In the genomic region with DNA sequence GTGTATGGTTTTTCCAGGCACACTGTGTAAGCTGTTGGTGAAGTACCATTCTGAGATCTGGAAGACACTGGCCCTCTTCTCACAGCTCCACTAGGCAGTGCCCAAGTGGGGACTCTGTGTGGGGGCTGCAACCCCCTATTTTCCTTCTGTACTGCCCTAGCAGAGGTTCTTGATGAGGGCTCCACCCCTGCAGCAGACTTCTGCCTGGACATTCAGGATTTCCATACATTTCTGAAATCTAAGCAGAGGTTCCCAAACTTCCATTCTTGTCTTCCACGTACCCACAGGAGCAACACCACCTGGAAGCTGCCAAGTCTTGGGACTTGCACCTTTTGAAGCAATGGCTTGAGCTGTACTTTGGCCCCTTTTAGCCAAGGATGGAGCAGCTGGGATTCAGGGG, we compare ENCODE assay signal across 29 cellular contexts.
"Had no signal": no experiment of that assay in that cellular context is flagged by ENCODE, and none has a peak within 500 bp of the region (broad histone marks: within the 10 kb centered on the region; RNA-seq: fewer than 3 reads in every experiment).

No MANE protein-coding gene starts in this region.

- H3K4me1 ChIP-seq: ascending aorta, breast epithelium, foreskin keratinocyte, gastrocnemius medialis, heart left ventricle had no signal

- H3K36me3 ChIP-seq: ascending aorta, breast epithelium, cardiac muscle cell, gastrocnemius medialis, heart left ventricle had no signal

- H3K4me3 ChIP-seq: ascending aorta, breast epithelium, cardiac muscle cell, coronary artery, dorsolateral prefrontal cortex, gastrocnemius medialis, heart left ventricle had no signal

- H3K27ac ChIP-seq: ascending aorta, breast epithelium, cardiac muscle cell, coronary artery, dorsolateral prefrontal cortex, foreskin keratinocyte, gastrocnemius medialis, heart left ventricle had no signal

- DNase-seq: activated CD4-positive, alpha-beta memory T cell treated with anti-CD3 and anti-CD28 coated beads, Interleukin-2, amount 10 ng/mL, durations not matched to agents 7 days and 5 days; activated CD4-positive, alpha-beta T cell treated with anti-CD3 and anti-CD28 coated beads for 1 hour; activated CD4-positive, alpha-beta T cell treated with anti-CD3 and anti-CD28 coated beads for 4 hours; activated CD4-positive, alpha-beta T cell treated with anti-CD3 and anti-CD28 coated beads, Interleukin-2, amount 10 ng/mL, durations not matched to agents 7 days and 5 days; activated CD4-positive, alpha-beta T cell treated with anti-CD3 and anti-CD28 coated beads, Interleukin-2, amount 50 U/mL, for 4 hours; activated CD8-positive, alpha-beta memory T cell treated with anti-CD3 and anti-CD28 coated beads, Interleukin-2, amount 50 U/mL, for 48 hours; activated gamma-delta T cell; activated naive CD4-positive, alpha-beta T cell; activated naive CD4-positive, alpha-beta T cell treated with anti-CD3 and anti-CD28 coated beads, Interleukin-2, amount 10 ng/mL, durations not matched to agents 7 days and 5 days; activated naive CD8-positive, alpha-beta T cell treated with anti-CD3 and anti-CD28 coated beads, Interleukin-2, amount 10 ng/mL, durations not matched to agents 7 days and 5 days; activated T-cell treated with anti-CD3 and anti-CD28 coated beads for 4 hours; activated T-cell treated with anti-CD3 and anti-CD28 coated beads, Interleukin-2, amount 50 U/mL, for 24 hours; activated T-cell treated with anti-CD3 and anti-CD28 coated beads, Interleukin-2, amount 50 U/mL, for 72 hours; central memory CD4-positive, alpha-beta T cell; cerebellar nuclear complex; dorsolateral prefrontal cortex; effector memory CD4-positive, alpha-beta T cell; endodermal cell; foreskin keratinocyte; gastrocnemius medialis; glutamatergic neuron; heart left ventricle; T-helper 1 cell; T-helper 17 cell; T1000 had no signal

- H3K27me3 ChIP-seq: ascending aorta, breast epithelium, cardiac muscle cell, dorsolateral prefrontal cortex, gastrocnemius medialis, heart left ventricle had no signal
